In the genomic region with DNA sequence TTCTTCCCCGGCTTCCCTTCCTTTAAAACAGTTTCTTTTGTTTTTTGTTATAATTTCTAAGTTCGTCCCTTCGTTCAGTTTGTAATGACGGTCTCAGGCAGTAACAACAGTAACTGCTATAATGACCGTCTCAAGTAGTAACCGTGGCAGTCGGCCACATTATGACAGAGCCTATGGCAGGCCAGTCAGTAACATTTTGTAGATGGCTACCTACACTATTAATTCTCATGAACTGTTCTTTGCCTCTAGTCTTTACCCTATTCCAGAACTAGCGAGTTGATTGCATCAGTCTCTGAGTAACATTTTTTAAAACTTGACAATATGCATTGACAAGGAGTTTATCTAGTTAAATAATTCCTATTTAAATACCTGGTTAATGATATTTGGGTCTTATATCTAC, we compare ENCODE assay signal across 29 cellular contexts.
"Had no signal": no experiment of that assay in that cellular context is flagged by ENCODE, and none has a peak within 500 bp of the region (broad histone marks: within the 10 kb centered on the region; RNA-seq: fewer than 3 reads in every experiment).

No MANE protein-coding gene starts in this region.

- H3K36me3 ChIP-seq: left lung, neural progenitor cell, neutrophil, ovary, right atrium auricular region, suprapubic skin, thoracic aorta, tibial artery, upper lobe of left lung, vagina had no signal

- H3K27me3 ChIP-seq: left lung, neural progenitor cell, neutrophil, ovary, right atrium auricular region, suprapubic skin, tibial artery, upper lobe of left lung, vagina had no signal

- DNase-seq: hippocampal formation; kidney glomerular epithelial cell; left cardiac atrium; left lung; mesendoderm; naive B cell; natural killer cell; nephron progenitor cell; occipital lobe; ovary; stimulated activated CD4-positive, alpha-beta T cell treated with anti-CD3 and anti-CD28 coated beads, Interleukin-12 subunit alpha, Interleukin-12 subunit beta, amount 100 ng/mL, for 4 hours; stimulated activated CD4-positive, alpha-beta T cell treated with anti-CD3 and anti-CD28 coated beads, Interleukin-15, amount 100 ng/mL, for 24 hours; stimulated activated CD4-positive, alpha-beta T cell treated with anti-CD3 and anti-CD28 coated beads, Interleukin-2, amount 100 ng/mL, for 24 hours; stimulated activated CD4-positive, alpha-beta T cell treated with anti-CD3 and anti-CD28 coated beads, Interleukin-4, amount 100 ng/mL, for 1 hour; stimulated activated naive B cell treated with anti-CD40 and anti-IgM and Interleukin-4, amounts not matched to agents 10 μg/mL and 1 μg/mL and 100 μg/mL, for 72 hours; stimulated activated naive CD8-positive, alpha-beta T cell treated with anti-CD3 and anti-CD28 coated beads, Interleukin-15, Interleukin-2, amounts not matched to agents 100 U/mL and 50 U/mL, for 24 hours; tibial artery; upper lobe of left lung had no signal

- H2AFZ ChIP-seq: neural progenitor cell had no signal

- H3K36me3 Mint-ChIP-seq: mesothelial cell of epicardium; naive B cell; natural killer cell; neural progenitor cell; stimulated activated naive B cell treated with anti-CD40 and anti-IgM and Interleukin-4, amounts not matched to agents 10 μg/mL and 1 μg/mL and 100 μg/mL, for 72 hours had no signal

- H3K27ac ChIP-seq: left lung, neural progenitor cell, neutrophil, ovary, right atrium auricular region, skin epidermis, suprapubic skin, tibial artery, upper lobe of left lung, vagina had no signal

- H3K4me1 ChIP-seq: left lung, neural progenitor cell, right atrium auricular region, suprapubic skin, upper lobe of left lung, vagina had no signal

- H3K27me3 Mint-ChIP-seq: progenitor cell of endocrine pancreas; stimulated activated naive B cell treated with anti-CD40 and anti-IgM and Interleukin-4, amounts not matched to agents 10 μg/mL and 1 μg/mL and 100 μg/mL, for 72 hours had no signal

- H3K4me3 Mint-ChIP-seq: mesothelial cell of epicardium; naive B cell; natural killer cell; nephron progenitor cell; neural progenitor cell; stimulated activated naive B cell treated with anti-CD40 and anti-IgM and Interleukin-4, amounts not matched to agents 10 μg/mL and 1 μg/mL and 100 μg/mL, for 72 hours had no signal

- H3K4me2 ChIP-seq: neural progenitor cell had no signal

- H3K4me3 ChIP-seq: left lung, lung, neural progenitor cell, ovary, right atrium auricular region, skin epidermis, suprapubic skin, thoracic aorta, tibial artery, upper lobe of left lung, vagina had no signal

- H3K27ac Mint-ChIP-seq: mesothelial cell of epicardium; naive B cell; natural killer cell; nephron progenitor cell; neural progenitor cell; progenitor cell of endocrine pancreas; stimulated activated naive B cell treated with anti-CD40 and anti-IgM and Interleukin-4, amounts not matched to agents 10 μg/mL and 1 μg/mL and 100 μg/mL, for 72 hours had no signal

- H3K9me3 ChIP-seq: left lung, neutrophil, ovary, right atrium auricular region, suprapubic skin, thoracic aorta, tibial artery, upper lobe of left lung, vagina had no signal

- H3K9me3 Mint-ChIP-seq: natural killer cell, nephron progenitor cell, neural progenitor cell had no signal

- H3K4me1 Mint-ChIP-seq: mesothelial cell of epicardium; natural killer cell; nephron progenitor cell; neural progenitor cell; stimulated activated naive B cell treated with anti-CD40 and anti-IgM and Interleukin-4, amounts not matched to agents 10 μg/mL and 1 μg/mL and 100 μg/mL, for 72 hours had no signal

- H3K9ac ChIP-seq: neural progenitor cell had no signal

- ATAC-seq: left cardiac atrium; left lung; natural killer cell; sciatic nerve; stimulated activated naive B cell treated with anti-CD40 and anti-IgM and Interleukin-4, amounts not matched to agents 10 μg/mL and 1 μg/mL and 100 μg/mL, for 72 hours; stimulated activated naive CD8-positive, alpha-beta T cell treated with anti-CD3 and anti-CD28 coated beads, Interleukin-15, Interleukin-2, amounts not matched to agents 100 U/mL and 50 U/mL, for 24 hours had no signal
